1 cellular context compared by ENCODE assay signal in genomic region chr5:92885950-92886349, GRCh38.
A peak's percentile ranks its signal among the peaks of the same experiment; 100 is the strongest.
TF ChIP-seq lines count a peak whose summit lies in the region.

No MANE protein-coding gene starts in this region.

TF ChIP-seq in HepG2, 621 proteins besides CTCF, POLR2A, EP300 and RAD21 (continued from another document and continues in another):
- TF ChIP-seq ZBTB40 (IDR thresholded peaks at IDR 0.05) = no peak
- no peak for TF ChIP-seq ZBTB40 (CRISPR knock-in tag; IDR thresholded peaks at IDR 0.05)
- no peak for TF ChIP-seq NCOR1 (IDR thresholded peaks at IDR 0.05; ENCODE audit: borderline replicate concordance, low read length)
- TF ChIP-seq ZNF616 (CRISPR knock-in tag; IDR thresholded peaks at IDR 0.05; ENCODE audit: low read depth) = no peak
- peak; percentile 19; the same call in 1 of the 2 replicates for TF ChIP-seq HOXA3 (CRISPR knock-in tag; IDR thresholded peaks at IDR 0.05)
- TF ChIP-seq ZFP36L1 (CRISPR knock-in tag; IDR thresholded peaks at IDR 0.05) = no peak
- no peak for TF ChIP-seq ZNF878 (CRISPR knock-in tag; IDR thresholded peaks at IDR 0.05)
- TF ChIP-seq MAZ (IDR thresholded peaks at IDR 0.05; ENCODE audit: borderline replicate concordance, low read depth, low read length) = no peak
- TF ChIP-seq MAZ (CRISPR knock-in tag; IDR thresholded peaks at IDR 0.05; ENCODE audit: low read depth) = no peak
- TF ChIP-seq HNRNPUL1 (IDR thresholded peaks at IDR 0.05; ENCODE audit: low read depth, low read length) = no peak
- no peak for TF ChIP-seq SMAD9 (CRISPR knock-in tag; IDR thresholded peaks at IDR 0.05)
- no peak for TF ChIP-seq TFE3 (CRISPR knock-in tag; IDR thresholded peaks at IDR 0.05)
- no peak for TF ChIP-seq ZNF546 (CRISPR knock-in tag; conservative IDR thresholded peaks at IDR 0.05)
- TF ChIP-seq ZNF232 (CRISPR knock-in tag; IDR thresholded peaks at IDR 0.05; ENCODE audit: borderline replicate concordance) = no peak
- TF ChIP-seq MED8 (CRISPR knock-in tag; IDR thresholded peaks at IDR 0.05; ENCODE audit: insufficient replicate concordance) = no peak
- TF ChIP-seq ARID2 (CRISPR knock-in tag; IDR thresholded peaks at IDR 0.05; ENCODE audit: borderline replicate concordance) = no peak
- TF ChIP-seq ZNF569 (CRISPR knock-in tag; IDR thresholded peaks at IDR 0.05; ENCODE audit: borderline replicate concordance) = no peak
- 0 out of 2 replicates have a peak, but pooled peaks have one; percentile 23 for TF ChIP-seq ZGPAT (CRISPR knock-in tag; IDR thresholded peaks at IDR 0.05)
- TF ChIP-seq ZNF207 (IDR thresholded peaks at IDR 0.05; ENCODE audit: borderline replicate concordance) = no peak
- no peak for TF ChIP-seq ZNF142 (CRISPR knock-in tag; IDR thresholded peaks at IDR 0.05)
- no peak for TF ChIP-seq SATB2 (CRISPR knock-in tag; IDR thresholded peaks at IDR 0.05)
- no peak for TF ChIP-seq SIN3B (IDR thresholded peaks at IDR 0.05; ENCODE audit: low read length)
- TF ChIP-seq ZNF644 (CRISPR knock-in tag; IDR thresholded peaks at IDR 0.05; ENCODE audit: low read depth) = 0 out of 2 replicates have a peak, but pooled peaks have one; percentile 40
- no peak; the same call in 1 of the 2 replicates for TF ChIP-seq HMG20A (CRISPR knock-in tag; IDR thresholded peaks at IDR 0.05; ENCODE audit: borderline replicate concordance)
- TF ChIP-seq GATAD2A (CRISPR knock-in tag; IDR thresholded peaks at IDR 0.05) = peak; percentile 81
- TF ChIP-seq TAF1 (CRISPR knock-in tag; IDR thresholded peaks at IDR 0.05) = no peak
- no peak for TF ChIP-seq NR1H2 (CRISPR knock-in tag; IDR thresholded peaks at IDR 0.05; ENCODE audit: borderline replicate concordance, low read depth)
- TF ChIP-seq PBX3 (CRISPR knock-in tag; IDR thresholded peaks at IDR 0.05; ENCODE audit: borderline replicate concordance) = no peak
- no peak for TF ChIP-seq GPBP1L1 (CRISPR knock-in tag; IDR thresholded peaks at IDR 0.05)
- TF ChIP-seq NCOA5 (CRISPR knock-in tag; IDR thresholded peaks at IDR 0.05) = no peak
- TF ChIP-seq ZKSCAN8 (CRISPR knock-in tag; IDR thresholded peaks at IDR 0.05; ENCODE audit: borderline replicate concordance) = no peak
- peak; percentile 91 for TF ChIP-seq SALL1 (CRISPR knock-in tag; IDR thresholded peaks at IDR 0.05)
- peak; percentile 63; the same call in 1 of the 2 replicates for TF ChIP-seq ZSCAN5A (CRISPR knock-in tag; IDR thresholded peaks at IDR 0.05; ENCODE audit: borderline replicate concordance)
- 0 out of 2 replicates have a peak, but pooled peaks have one; percentile 34 for TF ChIP-seq NR2C2 (CRISPR knock-in tag; IDR thresholded peaks at IDR 0.05; ENCODE audit: borderline replicate concordance)
- TF ChIP-seq SUZ12 (IDR thresholded peaks at IDR 0.05; ENCODE audit: low read depth, low read length) = no peak
- no peak for TF ChIP-seq ZBTB3 (CRISPR knock-in tag; IDR thresholded peaks at IDR 0.05; ENCODE audit: borderline replicate concordance, low read depth)
- TF ChIP-seq REL (CRISPR knock-in tag; conservative IDR thresholded peaks at IDR 0.05) = no peak
